In the genomic region with DNA sequence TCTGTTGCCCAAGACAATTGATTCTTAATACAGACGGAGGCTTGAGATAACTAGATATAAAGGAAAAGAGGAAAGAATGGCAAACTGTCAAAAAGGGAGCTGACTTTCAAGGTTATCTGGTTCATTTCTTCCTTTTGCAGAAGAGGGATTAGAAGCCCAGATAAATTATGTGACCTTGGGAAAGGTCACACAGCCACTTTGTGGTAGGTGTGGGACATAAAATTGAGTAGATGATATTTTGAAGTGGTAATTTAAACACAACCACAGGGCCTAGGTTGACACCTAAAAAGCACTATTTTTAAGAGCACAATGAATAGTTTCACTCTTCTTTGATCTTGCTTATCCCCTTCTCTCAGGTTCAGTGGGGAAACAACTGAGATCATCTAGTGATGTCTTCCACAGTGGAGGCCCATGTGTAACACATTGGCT, we compare ENCODE assay signal across 10 cellular contexts. TPM values are rescaled to one million over a fixed set of nuclear protein-coding genes. Genes with fewer than 3 reads are reported as not detected.
DNase-seq lines count a peak whose midpoint lies in the region; ATAC-seq and TF ChIP-seq lines count a peak whose summit lies in the region.
"Had no signal": no experiment of that assay in that cellular context is flagged by ENCODE, and none has a peak within 500 bp of the region (broad histone marks: within the 10 kb centered on the region; RNA-seq: fewer than 3 reads in every experiment).

No MANE protein-coding gene starts in this region.

- no peaks in the 10 kb centered on the region for H3K9me3 Mint-ChIP-seq in effector memory CD8-positive, alpha-beta T cell

- peak; percentile 37 for DNase-seq in GM10266 (ENCODE audit: extremely low spot score)
- no peak for DNase-seq in effector memory CD8-positive, alpha-beta T cell
- DNase-seq in SK-N-DZ (ENCODE audit: low spot score), result no peak
- no peak for DNase-seq in DMS79 treated with DMSO at 0.1 percent for 48 hours (lab: John Stamatoyannopoulos, UW)
- no peak for DNase-seq in NCI-H1048 (lab: John Stamatoyannopoulos, UW)
- DNase-seq: H7, posterior cingulate gyrus had no signal

- H3K36me3 Mint-ChIP-seq in effector memory CD8-positive, alpha-beta T cell (ENCODE audit: insufficient read depth), result no peaks in the 10 kb centered on the region

- peaks cover 46 to 66% of the 10 kb centered on the region in 2 donors for H3K4me1 Mint-ChIP-seq in effector memory CD8-positive, alpha-beta T cell (ENCODE audit: low read depth in 2 of 2)

- H3K36me3 ChIP-seq in KOPT-K1 (ENCODE audit: insufficient read depth, low read length), result no peaks in the 10 kb centered on the region

- H3K27ac Mint-ChIP-seq in effector memory CD8-positive, alpha-beta T cell, result peak overlapping the region; percentile 68 to 88

- H3K27me3 Mint-ChIP-seq in effector memory CD8-positive, alpha-beta T cell, result no peaks in the 10 kb centered on the region

- H3K9me3 ChIP-seq in KOPT-K1 (ENCODE audit: insufficient read depth, low read length, poor library complexity, severe bottlenecking), result no peaks in the 10 kb centered on the region

- ATAC-seq in GM21423 (IDR thresholded peaks at IDR 0.05; ENCODE audit: unreplicated experiment), result peak; percentile 45
- peak; percentile 78 for ATAC-seq in effector memory CD8-positive, alpha-beta T cell (replicated peaks)
- no peak for ATAC-seq in GM21737 (IDR thresholded peaks at IDR 0.05; ENCODE audit: unreplicated experiment)

- H3K27ac ChIP-seq in KOPT-K1 (ENCODE audit: low read depth, low read length, poor library complexity, severe bottlenecking), result peak overlapping the region; percentile 77

- peak overlapping the region; percentile 69 to 78 for H3K4me3 Mint-ChIP-seq in effector memory CD8-positive, alpha-beta T cell

- no peak for TF ChIP-seq CTCF in GM10266 (IDR thresholded peaks at IDR 0.05; ENCODE audit: control insufficient read depth, insufficient read depth, low read depth, missing control alignments)

RNA-seq across cellular contexts. Expression of a gene that starts 16.9 kb away (rescaled TPM):
- polyA plus RNA-seq in SK-N-DZ (2014; cell fraction: cytosol; rRNA removed), result not detected in 2 replicates
- polyA plus RNA-seq in SK-N-DZ (2014; cell fraction: nucleus; rRNA removed), result not detected in 2 replicates
